In the genomic region with DNA sequence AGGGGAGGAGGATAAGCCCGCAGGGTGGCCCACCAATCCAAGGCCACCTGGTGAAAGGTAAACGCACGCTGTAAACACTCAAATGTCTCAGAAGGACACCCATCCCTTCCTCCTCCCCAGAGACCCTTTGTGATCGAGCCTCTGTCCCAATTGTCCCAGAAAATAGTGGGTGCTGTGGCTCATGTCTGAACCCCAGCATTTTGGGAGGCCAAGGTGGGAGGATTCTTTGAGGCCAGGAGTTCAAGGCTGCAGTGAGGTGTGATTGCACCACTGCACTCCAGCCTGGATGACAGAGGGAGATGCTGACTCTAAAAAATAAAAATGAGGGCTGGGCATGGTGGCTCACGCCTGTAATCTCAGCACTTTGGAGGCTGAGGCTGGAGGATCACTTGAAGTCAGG, we compare ENCODE assay signal across 24 cellular contexts. TPM values are rescaled to one million over a fixed set of nuclear protein-coding genes. Genes with fewer than 3 reads are reported as not detected.
DNase-seq lines count a peak whose midpoint lies in the region; ATAC-seq, FAIRE-seq and TF ChIP-seq lines count a peak whose summit lies in the region.
"Had no signal": no experiment of that assay in that cellular context is flagged by ENCODE, and none has a peak within 500 bp of the region (broad histone marks: within the 10 kb centered on the region; RNA-seq: fewer than 3 reads in every experiment).

No MANE protein-coding gene starts in this region.

- no peak overlapping the region for H4K12ac ChIP-seq in trophoblast cell (ENCODE audit: low read depth, low read length)

- no peak overlapping the region for H2BK5ac ChIP-seq in IMR-90 (ENCODE audit: low read depth, low read length, poor library complexity, severe bottlenecking)
- peak overlapping the region; percentile 29 for H2BK5ac ChIP-seq in trophoblast cell (ENCODE audit: low read depth, low read length, poor library complexity)

- H3K4me2 ChIP-seq in IMR-90 (ENCODE audit: low read depth, low read length) (no peak overlapping the region), K562 (ENCODE audit: insufficient read depth, low read length) (no peak overlapping the region), trophoblast cell (ENCODE audit: low read length) (no peak overlapping the region)
- H3K4me2 ChIP-seq: A549, KMS-11 had no signal

- H3K14ac ChIP-seq in IMR-90 (replicated peaks; ENCODE audit: low read depth, low read length) (no peak overlapping the region), trophoblast cell (ENCODE audit: low read length) (no peak overlapping the region)

- H3K4ac ChIP-seq in IMR-90 (ENCODE audit: low read depth, low read length) (no peak overlapping the region), trophoblast cell (ENCODE audit: low read depth, low read length) (no peak overlapping the region)

- H3K4me3 ChIP-seq in IMR-90 (ENCODE audit: insufficient read depth, low read depth, low read length) (no peak overlapping the region), K562 (no peak overlapping the region), trophoblast cell (ENCODE audit: low read depth, low read length) (no peak overlapping the region)
- H3K4me3 ChIP-seq: A549, GM23248 had no signal

- H2AK9ac ChIP-seq in IMR-90 (replicated peaks; ENCODE audit: low read depth, low read length, poor library complexity) = peak overlapping the region; percentile 28

- H3K4me1 ChIP-seq in IMR-90 (ENCODE audit: control insufficient read depth, insufficient read depth, low read length) = peaks cover 11% of the 10 kb centered on the region
- H3K4me1 ChIP-seq in K562 (replicated peaks in 1 of 2; ENCODE audit: control insufficient read depth in 2 of 2, insufficient read depth in 2 of 2, low read length in 2 of 2) = peaks cover 20 to 50% of the 10 kb centered on the region in 2 experiments; a peak in 4 of 5 replicates
- peaks cover 17 to 22% of the 10 kb centered on the region in 2 experiments for H3K4me1 ChIP-seq in trophoblast cell (ENCODE audit: control insufficient read depth in 1 of 2, insufficient read depth in 2 of 2, low read length in 2 of 2)

- H4K8ac ChIP-seq in IMR-90 (ENCODE audit: low read depth in 2 of 2, low read length in 2 of 2) (no peak overlapping the region), trophoblast cell (ENCODE audit: low read depth, low read length) (no peak overlapping the region)

- H3K23ac ChIP-seq in IMR-90 (ENCODE audit: low read depth, low read length) = no peak overlapping the region
- H3K23ac ChIP-seq in trophoblast cell (ENCODE audit: low read length) = no peak overlapping the region

- CTCF ChIA-PET in IMR-90 (lab: Yijun Ruan, JAX) (no interaction called here), K562 (lab: Yijun Ruan, JAX; ENCODE audit: low intra/inter-chr PET ratio) (no interaction called here), WTC11 (lab: Charles Lee) (interaction anchor here (0.5 to 1.6 kb wide), 3 partner anchors 9 to 60 kb away, joined by 3 to 5 read pairs (median 4); no protein-coding TSS in a partner anchor)

- H3K27me3 ChIP-seq in IMR-90 (ENCODE audit: control insufficient read depth, insufficient read depth, low read length) (no peaks in the 10 kb centered on the region), K562 (ENCODE audit: control insufficient read depth in 2 of 2, insufficient read depth in 2 of 2, low read length in 2 of 2) (no peaks in the 10 kb centered on the region), trophoblast cell (ENCODE audit: insufficient read depth, low read length) (no peaks in the 10 kb centered on the region)

- FAIRE-seq in K562 (lab: Jason Lieb, UNC) = no peak
- FAIRE-seq: A549, G401.6, HTR-8/SVneo had no signal

- H4K91ac ChIP-seq in IMR-90 (ENCODE audit: insufficient read depth, low read depth, low read length) = no peak overlapping the region
- H4K91ac ChIP-seq in trophoblast cell (ENCODE audit: low read depth, low read length) = peak overlapping the region; percentile 46

- TF ChIP-seq RAD21 in IMR-90 (IDR thresholded peaks at IDR 0.05; ENCODE audit: low read length) = no peak
- no peak for TF ChIP-seq RAD21 in K562 (CRISPR knock-in tag; conservative IDR thresholded peaks at IDR 0.05 in 1 of 2, IDR thresholded peaks at IDR 0.05 in 1 of 2)

- H3K36me3 Mint-ChIP-seq in WTC11 = no peaks in the 10 kb centered on the region

- TF ChIP-seq POLR2A in IMR-90 (IDR thresholded peaks at IDR 0.05; ENCODE audit: low read depth, low read length) (no peak), K562 (conservative IDR thresholded peaks at IDR 0.05) (no peak)

- in situ Hi-C loops in IMR-90 (cut with MboI; ENCODE audit: low sequenced_read_pairs) (no loop called here), K562 (cut with MboI) (no loop called here)

- H3K9me3 ChIP-seq in IMR-90 (ENCODE audit: control insufficient read depth, insufficient read depth, low read length) (no peaks in the 10 kb centered on the region), K562 (replicated peaks; ENCODE audit: control insufficient read depth, insufficient read depth, low read depth, low read length) (no peaks in the 10 kb centered on the region), trophoblast cell (ENCODE audit: insufficient read depth, low read depth, low read length) (peaks cover 4% of the 10 kb centered on the region)
- H3K9me3 ChIP-seq: A549, Caco-2 had no signal

- H3K9me1 ChIP-seq in IMR-90 (ENCODE audit: insufficient read depth, low read length) (peaks cover 9% of the 10 kb centered on the region), K562 (ENCODE audit: control insufficient read depth, insufficient read depth, low read length) (peaks cover 8% of the 10 kb centered on the region)

- intact Hi-C loops in IMR-90 (cut with micrococcal nuclease) (no loop called here), K562 (cut with micrococcal nuclease) (no loop called here)

- no peak overlapping the region for H3K27ac ChIP-seq in IMR-90 (ENCODE audit: insufficient read depth, low read length)
- H3K27ac ChIP-seq in K562 (ENCODE audit: extremely low read depth, low read depth, low read length) = no peak overlapping the region
- H3K27ac ChIP-seq in trophoblast cell (ENCODE audit: low read depth, low read length) = no peak overlapping the region
- H3K27ac ChIP-seq: A549, GM23248, KMS-11 had no signal

- no peak overlapping the region for H3K4me3 Mint-ChIP-seq in WTC11
- H3K4me3 Mint-ChIP-seq: CD4-positive, alpha-beta memory T cell; H9 had no signal

- POLR2A ChIA-PET in IMR-90 (lab: Charles Lee; ENCODE audit: unreplicated experiment) = no interaction called here
- POLR2A ChIA-PET in K562 (lab: Yijun Ruan, JAX) = interaction anchor here (0.5 to 1.1 kb wide), 2 partner anchors 12 to 1062 kb away, joined by 3 to 4 read pairs; no protein-coding TSS in a partner anchor
- POLR2A ChIA-PET in WTC11 (lab: Charles Lee) = no interaction called here

- H3K4me1 Mint-ChIP-seq in WTC11 = peaks cover 19% of the 10 kb centered on the region

- peaks cover 0 to 17% of the 10 kb centered on the region in 2 experiments; a peak in 2 of 4 replicates for H3K79me1 ChIP-seq in IMR-90 (ENCODE audit: low read depth in 1 of 2, low read length in 2 of 2)
- peaks cover 12% of the 10 kb centered on the region for H3K79me1 ChIP-seq in trophoblast cell (ENCODE audit: low read length)

- DNase-seq in IMR-90 = no peak
- DNase-seq in K562 (ENCODE audit: extremely low read depth in 1 of 4, low spot score in 3 of 4) = no peak
- no peak for DNase-seq in trophoblast cell
- no peak for DNase-seq in WTC11 (ENCODE audit: low spot score)
- no peak for DNase-seq in ecto neural progenitor cell (ENCODE audit: low spot score)
- DNase-seq: AML-193; C1 segment of cervical spinal cord; Caco-2; CD4-positive, alpha-beta memory T cell; GM23248; NCI-H1048; NCI-H1417; NCI-H1694; NCI-H2029 treated with DMSO at 0.1 percent for 48 hours; NCI-H446 treated with DMSO at 0.1 percent for 48 hours; NCI-H526; RPMI8226; SHP77 had no signal

- BruUV-seq in IMR-90 (replicated peaks; lab: Mats Ljungman, UMichigan) = no TSS peak
- no TSS peak for BruUV-seq in K562 (replicated peaks; lab: Mats Ljungman, UMichigan)

- H3K27ac Mint-ChIP-seq in WTC11 = no peak overlapping the region
- H3K27ac Mint-ChIP-seq: H9 had no signal

- no peak overlapping the region for H3K9ac ChIP-seq in IMR-90 (ENCODE audit: low read depth, low read length)
- H3K9ac ChIP-seq in K562 (ENCODE audit: insufficient read depth in 1 of 2, low read depth in 2 of 2, low read length in 2 of 2) = peak overlapping the region in 1 of 2 experiments; percentile 2; a peak in 1 of 4 replicates
- H3K9ac ChIP-seq in trophoblast cell (ENCODE audit: low read length) = no peak overlapping the region
- H3K9ac ChIP-seq: GM23248, KMS-11 had no signal

- H4K5ac ChIP-seq in IMR-90 (ENCODE audit: low read depth, low read length) = no peak overlapping the region

- no peak for TF ChIP-seq CTCF in IMR-90 (conservative IDR thresholded peaks at IDR 0.05; ENCODE audit: low read depth, low read length)
- no peak for TF ChIP-seq CTCF in K562 (IDR thresholded peaks at IDR 0.05 in 2 of 3, conservative IDR thresholded peaks at IDR 0.05 in 1 of 3; ENCODE audit: insufficient read depth in 2 of 3, low read depth in 1 of 3, low read length in 3 of 3)
- TF ChIP-seq CTCF in WTC11 (IDR thresholded peaks at IDR 0.05) = no peak

- no peak overlapping the region for H3K56ac ChIP-seq in IMR-90 (ENCODE audit: extremely low read depth, insufficient read depth, low read length)

- no peak overlapping the region for H2BK15ac ChIP-seq in IMR-90 (ENCODE audit: low read depth, low read length)

- H3K36me3 ChIP-seq in IMR-90 (ENCODE audit: control insufficient read depth, insufficient read depth, low read length) (no peaks in the 10 kb centered on the region), K562 (ENCODE audit: control insufficient read depth, insufficient read depth, low read length) (peaks cover 4% of the 10 kb centered on the region; the same call in 1 of the 3 replicates), trophoblast cell (ENCODE audit: control insufficient read depth in 1 of 2, insufficient read depth in 2 of 2, low read length in 2 of 2) (peaks cover 0 to under 1% of the 10 kb centered on the region in 2 experiments)

- H2BK12ac ChIP-seq in trophoblast cell (ENCODE audit: low read length) = peak overlapping the region; percentile 9

- peaks cover 2% of the 10 kb centered on the region; the same call in 1 of the 2 replicates for H3K27me3 Mint-ChIP-seq in WTC11 (ENCODE audit: low read depth)
- H3K27me3 Mint-ChIP-seq: CD4-positive, alpha-beta memory T cell had no signal

- H3K79me2 ChIP-seq in K562 (ENCODE audit: control insufficient read depth, insufficient read depth, low read length) = peaks cover 18% of the 10 kb centered on the region
- peaks cover 17% of the 10 kb centered on the region for H3K79me2 ChIP-seq in trophoblast cell (ENCODE audit: control insufficient read depth, insufficient read depth, low read length, poor library complexity)

- ATAC-seq in IMR-90 (ENCODE audit: low read depth) (no peak), K562 (no peak), WTC11 (no peak), HG02970 (IDR thresholded peaks at IDR 0.05; ENCODE audit: low FRiP score, unreplicated experiment) (no peak)
- ATAC-seq: A549 had no signal

- no peak overlapping the region for H2BK120ac ChIP-seq in IMR-90 (ENCODE audit: low read depth, low read length)
- no peak overlapping the region for H2BK120ac ChIP-seq in trophoblast cell (ENCODE audit: insufficient read depth, low read length, poor library complexity)

- H4K20me1 ChIP-seq in IMR-90 (ENCODE audit: insufficient read depth, low read length) (peaks cover 17% of the 10 kb centered on the region), K562 (replicated peaks; ENCODE audit: control insufficient read depth, insufficient read depth, low read length) (peaks cover 16% of the 10 kb centered on the region; the same call in 1 of the 2 replicates)

- TF ChIP-seq EP300 in K562 (IDR thresholded peaks at IDR 0.05; ENCODE audit: low read length) = no peak

- no peaks in the 10 kb centered on the region for H3K9me3 Mint-ChIP-seq in WTC11
- H3K9me3 Mint-ChIP-seq: CD4-positive, alpha-beta memory T cell; H9 had no signal

- dilution Hi-C loops in IMR-90 (cut with HindIII; ENCODE audit: low sequenced_read_pairs, unreplicated experiment) = no loop called here

- H3K18ac ChIP-seq in IMR-90 (ENCODE audit: low read depth, low read length) (no peak overlapping the region), trophoblast cell (ENCODE audit: low read length) (no peak overlapping the region)

- H2AFZ ChIP-seq in IMR-90 (replicated peaks; ENCODE audit: low read length, poor library complexity) (no peak overlapping the region), K562 (ENCODE audit: low read depth, low read length) (peak overlapping the region; percentile 45; the same call in 1 of the 2 replicates), trophoblast cell (ENCODE audit: insufficient read depth, low read length, poor library complexity) (no peak overlapping the region)
- H2AFZ ChIP-seq: GM23248 had no signal

- H2AK5ac ChIP-seq in IMR-90 (ENCODE audit: low read depth, low read length) = no peak overlapping the region
- no peak overlapping the region for H2AK5ac ChIP-seq in trophoblast cell (ENCODE audit: low read length)

- H2BK20ac ChIP-seq in IMR-90 (ENCODE audit: low read depth, low read length) = no peak overlapping the region

- WGBS in IMR-90 (ENCODE audit: extremely low coverage in 2 of 2, insufficient read length in 1 of 2), 2 experiments = 100% methylated on average over 1 of the region's 5 CpGs; no CpG with 5 or more reads in 1 of the 2 experiments
- WGBS in K562 (ENCODE audit: insufficient coverage, low coverage, missing lambda C conversion rate) = 73% methylated on average over 5 of the region's 5 CpGs
- no CpG with 5 or more reads among the region's 5 CpGs for WGBS in trophoblast cell (ENCODE audit: extremely low coverage, insufficient coverage, insufficient read length)

RNA-seq across cellular contexts. Expression of a gene that starts 3.1 kb away (rescaled TPM):
- total RNA-seq in IMR-90 (2012; rRNA removed) (31.9 and 37.8 TPM in 2 replicates), K562 (2014; rRNA removed) (135 and 157 TPM in 2 replicates), K562 (2014; rRNA removed; fragmentation: Illumina TruSeq; extraction: Trizol) (0.93 and 1.5 TPM in 2 replicates), K562 (2015; rRNA removed; fragmentation: Illumina TruSeq; extraction: Trizol) (18.9 and 26.5 TPM in 2 replicates), K562 (2021) (84.2 and 87.7 TPM in 2 replicates), WTC11 (2021) (55.0 to 60.7 TPM (median 57.3 TPM) in 3 replicates)
- polyA plus RNA-seq in IMR-90 (2012; rRNA removed) (76.2 and 111 TPM in 2 replicates), K562 (2011; rRNA removed) (24.6 and 45.3 TPM in 2 replicates), K562 (2014; fragmentation: Illumina TruSeq; extraction: Trizol) (3.6 and 16.9 TPM in 2 replicates), K562 (2014; fragmentation: Nextera tagmentation; extraction: Ambion mirVana) (under 1 TPM in 1 of 2 experiments, not detected in 1; 0.04 TPM), K562 (2014; rRNA removed) (95.1 and 99.0 TPM in 2 replicates)
- polyA plus RNA-seq in IMR-90 (2012; cell fraction: cytosol; rRNA removed) = 52.5 and 129 TPM in 2 replicates
- 86.9 and 244 TPM in 2 replicates for polyA plus RNA-seq in IMR-90 (2012; cell fraction: nucleus; rRNA removed; ENCODE audit: low replicate concordance)
- 29.4 and 87.9 TPM in 2 replicates for total RNA-seq in K562 (2011; cell fraction: chromatin; rRNA removed; ENCODE audit: low replicate concordance)
- 61.7 and 67.8 TPM in 2 replicates for total RNA-seq in K562 (2011; cell fraction: nucleolus; rRNA removed)
- total RNA-seq in K562 (2011; cell fraction: nucleoplasm; rRNA removed) = 40.1 and 45.4 TPM in 2 replicates
- 54.2 and 174 TPM in 2 replicates for polyA plus RNA-seq in K562 (2011; cell fraction: cytosol; rRNA removed)
- polyA plus RNA-seq in K562 (2011; cell fraction: nucleus; rRNA removed) = 117 and 184 TPM in 2 replicates
- polyA plus RNA-seq in K562 (2012) = 47.5 and 74.5 TPM in 2 replicates
- 6.9 and 11.0 TPM in 2 replicates for polyA minus RNA-seq in K562 (2011; rRNA and poly(A)+ RNA removed)
- polyA minus RNA-seq in K562 (2011; cell fraction: cytosol; rRNA and poly(A)+ RNA removed) = 26.1 and 39.4 TPM in 2 replicates
- polyA minus RNA-seq in K562 (2011; cell fraction: nucleus; rRNA and poly(A)+ RNA removed) = 15.3 and 15.8 TPM in 2 replicates
- polyA plus RNA-seq in trophoblast cell (2013) = 55.3 and 58.0 TPM in 2 replicates

RNA-seq across cellular contexts. Expression of a gene that starts 16.8 kb away (rescaled TPM):
- 0.28 and 0.36 TPM in 2 replicates for total RNA-seq in IMR-90 (2012; rRNA removed)
- 2.8 and 3.6 TPM in 2 replicates for polyA plus RNA-seq in IMR-90 (2012; rRNA removed)
- 2.5 and 5.0 TPM in 2 replicates for polyA plus RNA-seq in IMR-90 (2012; cell fraction: cytosol; rRNA removed)
- polyA plus RNA-seq in IMR-90 (2012; cell fraction: nucleus; rRNA removed; ENCODE audit: low replicate concordance) = 4.0 and 16.1 TPM in 2 replicates
- 6.3 and 20.5 TPM in 2 replicates for total RNA-seq in K562 (2011; cell fraction: chromatin; rRNA removed; ENCODE audit: low replicate concordance)
- total RNA-seq in K562 (2011; cell fraction: nucleolus; rRNA removed) = 18.0 and 18.5 TPM in 2 replicates
- 5.6 and 6.9 TPM in 2 replicates for total RNA-seq in K562 (2011; cell fraction: nucleoplasm; rRNA removed)
- 7.8 and 10.4 TPM in 2 replicates for total RNA-seq in K562 (2014; rRNA removed)
- total RNA-seq in K562 (2014; rRNA removed; fragmentation: Illumina TruSeq; extraction: Trizol) = not detected in 2 replicates
- 0.72 and 1.7 TPM in 2 replicates for total RNA-seq in K562 (2015; rRNA removed; fragmentation: Illumina TruSeq; extraction: Trizol)
- 15.1 and 15.6 TPM in 2 replicates for total RNA-seq in K562 (2021)
- polyA plus RNA-seq in K562 (2011; rRNA removed) = 0.67 and 1.1 TPM in 2 replicates
- polyA plus RNA-seq in K562 (2011; cell fraction: cytosol; rRNA removed) = 1.1 and 11.4 TPM in 2 replicates
- 3.3 and 11.9 TPM in 2 replicates for polyA plus RNA-seq in K562 (2011; cell fraction: nucleus; rRNA removed)
- polyA plus RNA-seq in K562 (2012) = 6.8 and 6.9 TPM in 2 replicates
- 0.68 TPM in 1 of 2 replicates, not detected in the other for polyA plus RNA-seq in K562 (2014; fragmentation: Illumina TruSeq; extraction: Trizol)
- not detected for polyA plus RNA-seq in K562 (2014; fragmentation: Nextera tagmentation; extraction: Ambion mirVana)
- 9.2 and 10.2 TPM in 2 replicates for polyA plus RNA-seq in K562 (2014; rRNA removed)
- polyA minus RNA-seq in K562 (2011; rRNA and poly(A)+ RNA removed) = 0.18 and 0.21 TPM in 2 replicates
- 4.5 and 5.4 TPM in 2 replicates for polyA minus RNA-seq in K562 (2011; cell fraction: cytosol; rRNA and poly(A)+ RNA removed)
- 2.1 and 3.4 TPM in 2 replicates for polyA minus RNA-seq in K562 (2011; cell fraction: nucleus; rRNA and poly(A)+ RNA removed)
- polyA plus RNA-seq in trophoblast cell (2013) = 10.9 and 12.1 TPM in 2 replicates
- total RNA-seq in WTC11 (2021) = 15.0 to 20.3 TPM (median 15.9 TPM) in 3 replicates

RNA-seq across cellular contexts. Expression of a gene that starts 16.8 kb away (rescaled TPM):
- total RNA-seq in IMR-90 (2012; rRNA removed) = 10.8 and 16.1 TPM in 2 replicates
- 24.0 and 28.1 TPM in 2 replicates for polyA plus RNA-seq in IMR-90 (2012; rRNA removed)
- 24.9 and 55.9 TPM in 2 replicates for polyA plus RNA-seq in IMR-90 (2012; cell fraction: cytosol; rRNA removed)
- polyA plus RNA-seq in IMR-90 (2012; cell fraction: nucleus; rRNA removed; ENCODE audit: low replicate concordance) = 46.2 and 111 TPM in 2 replicates
- 53.4 and 162 TPM in 2 replicates for total RNA-seq in K562 (2011; cell fraction: chromatin; rRNA removed; ENCODE audit: low replicate concordance)
- total RNA-seq in K562 (2011; cell fraction: nucleolus; rRNA removed) = 113 and 133 TPM in 2 replicates
- total RNA-seq in K562 (2011; cell fraction: nucleoplasm; rRNA removed) = 92.1 and 94.1 TPM in 2 replicates
- 20.9 and 26.4 TPM in 2 replicates for total RNA-seq in K562 (2014; rRNA removed)
- 4.1 and 5.6 TPM in 2 replicates for total RNA-seq in K562 (2014; rRNA removed; fragmentation: Illumina TruSeq; extraction: Trizol)
- total RNA-seq in K562 (2015; rRNA removed; fragmentation: Illumina TruSeq; extraction: Trizol) = 12.8 and 13.2 TPM in 2 replicates
- total RNA-seq in K562 (2021) = 40.3 and 45.9 TPM in 2 replicates
- polyA plus RNA-seq in K562 (2011; rRNA removed) = 6.7 and 8.9 TPM in 2 replicates
- polyA plus RNA-seq in K562 (2011; cell fraction: cytosol; rRNA removed) = 8.3 and 13.1 TPM in 2 replicates
- 20.3 and 35.7 TPM in 2 replicates for polyA plus RNA-seq in K562 (2011; cell fraction: nucleus; rRNA removed)
- 26.7 and 53.0 TPM in 2 replicates for polyA plus RNA-seq in K562 (2012)
- polyA plus RNA-seq in K562 (2014; fragmentation: Illumina TruSeq; extraction: Trizol) = 15.2 and 26.1 TPM in 2 replicates
- under 1 TPM; 0.81 to 0.89 TPM for polyA plus RNA-seq in K562 (2014; fragmentation: Nextera tagmentation; extraction: Ambion mirVana)
- 17.1 and 19.3 TPM in 2 replicates for polyA plus RNA-seq in K562 (2014; rRNA removed)
- 3.4 and 5.9 TPM in 2 replicates for polyA minus RNA-seq in K562 (2011; rRNA and poly(A)+ RNA removed)
- polyA minus RNA-seq in K562 (2011; cell fraction: cytosol; rRNA and poly(A)+ RNA removed) = 13.0 and 23.2 TPM in 2 replicates
- polyA minus RNA-seq in K562 (2011; cell fraction: nucleus; rRNA and poly(A)+ RNA removed) = 12.0 and 13.3 TPM in 2 replicates
- polyA plus RNA-seq in trophoblast cell (2013) = 70.2 and 70.3 TPM in 2 replicates
- 81.3 to 86.1 TPM (median 86.1 TPM) in 3 replicates for total RNA-seq in WTC11 (2021)

RNA-seq across cellular contexts. Expression of a gene that starts 25.0 kb away (rescaled TPM):
- total RNA-seq in IMR-90 (2012; rRNA removed) (0.90 and 1.7 TPM in 2 replicates), K562 (2014; rRNA removed) (15.5 and 22.0 TPM in 2 replicates), K562 (2014; rRNA removed; fragmentation: Illumina TruSeq; extraction: Trizol) (3.4 and 3.8 TPM in 2 replicates), K562 (2015; rRNA removed; fragmentation: Illumina TruSeq; extraction: Trizol) (7.9 and 9.4 TPM in 2 replicates), K562 (2021) (59.1 and 60.4 TPM in 2 replicates), WTC11 (2021) (54.4 to 64.0 TPM (median 55.4 TPM) in 3 replicates)
- polyA plus RNA-seq in IMR-90 (2012; rRNA removed) (13.1 and 31.4 TPM in 2 replicates), K562 (2011; rRNA removed) (3.7 and 4.8 TPM in 2 replicates), K562 (2014; fragmentation: Illumina TruSeq; extraction: Trizol) (6.8 and 13.1 TPM in 2 replicates), K562 (2014; fragmentation: Nextera tagmentation; extraction: Ambion mirVana) (under 1 TPM; 0.04 to 0.10 TPM), K562 (2014; rRNA removed) (15.4 and 27.5 TPM in 2 replicates)
- polyA plus RNA-seq in IMR-90 (2012; cell fraction: cytosol; rRNA removed) = 14.5 and 19.8 TPM in 2 replicates
- polyA plus RNA-seq in IMR-90 (2012; cell fraction: nucleus; rRNA removed; ENCODE audit: low replicate concordance) = 18.0 and 29.0 TPM in 2 replicates
- 5.8 and 14.0 TPM in 2 replicates for total RNA-seq in K562 (2011; cell fraction: chromatin; rRNA removed; ENCODE audit: low replicate concordance)
- total RNA-seq in K562 (2011; cell fraction: nucleolus; rRNA removed) = 11.7 and 16.7 TPM in 2 replicates
- 6.4 and 7.5 TPM in 2 replicates for total RNA-seq in K562 (2011; cell fraction: nucleoplasm; rRNA removed)
- polyA plus RNA-seq in K562 (2011; cell fraction: cytosol; rRNA removed) = 7.1 and 44.8 TPM in 2 replicates
- polyA plus RNA-seq in K562 (2011; cell fraction: nucleus; rRNA removed) = 14.2 and 29.1 TPM in 2 replicates
- 20.8 and 23.7 TPM in 2 replicates for polyA plus RNA-seq in K562 (2012)
- polyA minus RNA-seq in K562 (2011; rRNA and poly(A)+ RNA removed) = 1.0 and 1.3 TPM in 2 replicates
- polyA minus RNA-seq in K562 (2011; cell fraction: cytosol; rRNA and poly(A)+ RNA removed) = 15.0 and 25.4 TPM in 2 replicates
- polyA minus RNA-seq in K562 (2011; cell fraction: nucleus; rRNA and poly(A)+ RNA removed) = 5.8 and 6.6 TPM in 2 replicates
- 18.5 and 21.1 TPM in 2 replicates for polyA plus RNA-seq in trophoblast cell (2013)

RNA-seq across cellular contexts. Expression of a gene that starts 40.1 kb away (rescaled TPM):
- total RNA-seq in IMR-90 (2012; rRNA removed) (1.4 and 2.5 TPM in 2 replicates), K562 (2014; rRNA removed) (15.8 and 21.9 TPM in 2 replicates), K562 (2014; rRNA removed; fragmentation: Illumina TruSeq; extraction: Trizol) (3.5 and 4.5 TPM in 2 replicates), K562 (2015; rRNA removed; fragmentation: Illumina TruSeq; extraction: Trizol) (15.8 and 20.8 TPM in 2 replicates), K562 (2021) (52.4 and 63.3 TPM in 2 replicates), WTC11 (2021) (48.9 to 61.1 TPM (median 50.1 TPM) in 3 replicates)
- polyA plus RNA-seq in IMR-90 (2012; rRNA removed) (39.2 and 63.7 TPM in 2 replicates), K562 (2011; rRNA removed) (14.6 and 21.5 TPM in 2 replicates), K562 (2014; fragmentation: Illumina TruSeq; extraction: Trizol) (16.7 and 40.7 TPM in 2 replicates), K562 (2014; fragmentation: Nextera tagmentation; extraction: Ambion mirVana) (under 1 TPM; 0.04 to 0.29 TPM), K562 (2014; rRNA removed) (31.0 and 50.1 TPM in 2 replicates)
- polyA plus RNA-seq in IMR-90 (2012; cell fraction: cytosol; rRNA removed) = 13.1 and 26.8 TPM in 2 replicates
- polyA plus RNA-seq in IMR-90 (2012; cell fraction: nucleus; rRNA removed; ENCODE audit: low replicate concordance) = 185 and 1,091 TPM in 2 replicates
- 46.7 and 163 TPM in 2 replicates for total RNA-seq in K562 (2011; cell fraction: chromatin; rRNA removed; ENCODE audit: low replicate concordance)
- total RNA-seq in K562 (2011; cell fraction: nucleolus; rRNA removed) = 112 and 114 TPM in 2 replicates
- total RNA-seq in K562 (2011; cell fraction: nucleoplasm; rRNA removed) = 55.0 and 57.6 TPM in 2 replicates
- polyA plus RNA-seq in K562 (2011; cell fraction: cytosol; rRNA removed) = 17.4 and 27.3 TPM in 2 replicates
- polyA plus RNA-seq in K562 (2011; cell fraction: nucleus; rRNA removed) = 56.5 and 100 TPM in 2 replicates
- polyA plus RNA-seq in K562 (2012) = 37.1 and 39.8 TPM in 2 replicates
- polyA minus RNA-seq in K562 (2011; rRNA and poly(A)+ RNA removed) = 7.4 and 11.2 TPM in 2 replicates
- polyA minus RNA-seq in K562 (2011; cell fraction: cytosol; rRNA and poly(A)+ RNA removed) = 23.8 and 34.7 TPM in 2 replicates
- 19.5 and 21.3 TPM in 2 replicates for polyA minus RNA-seq in K562 (2011; cell fraction: nucleus; rRNA and poly(A)+ RNA removed)
- polyA plus RNA-seq in trophoblast cell (2013) = 24.5 and 26.8 TPM in 2 replicates
